ENCODE assay signal across 17 cellular contexts in genomic region chr6:42287756-42288155, GRCh38.
"Had no signal": no experiment of that assay in that cellular context is flagged by ENCODE, and none has a peak within 500 bp of the region (broad histone marks: within the 10 kb centered on the region; RNA-seq: fewer than 3 reads in every experiment).

No MANE protein-coding gene starts in this region.

- ATAC-seq: left lobe of liver had no signal

- H3K27ac ChIP-seq: brain microvascular endothelial cell, coronary artery, spleen, suprapubic skin, upper lobe of left lung, WERI-Rb-1 had no signal

- H3K4me3 Mint-ChIP-seq: mesothelial cell of epicardium had no signal

- H3K36me3 ChIP-seq: brain microvascular endothelial cell, spleen, suprapubic skin, upper lobe of left lung, WERI-Rb-1 had no signal

- H3K9me3 ChIP-seq: suprapubic skin, upper lobe of left lung had no signal

- H3K27me3 ChIP-seq: brain microvascular endothelial cell, spleen, suprapubic skin, upper lobe of left lung had no signal

- DNase-seq: activated CD4-positive, alpha-beta T cell treated with anti-CD3 and anti-CD28 coated beads for 4 hours; activated gamma-delta T cell; activated T-cell treated with anti-CD3 and anti-CD28 coated beads for 4 hours; aorta; brain microvascular endothelial cell; hypothalamus; retina; spleen; stimulated activated CD4-positive, alpha-beta T cell treated with anti-CD3 and anti-CD28 coated beads, Interleukin-4, amount 100 ng/mL, for 4 hours; stimulated activated naive CD4-positive, alpha-beta T cell; upper lobe of left lung had no signal

- H3K4me3 ChIP-seq: coronary artery, lung, spleen, suprapubic skin, upper lobe of left lung had no signal

- H3K4me1 Mint-ChIP-seq: mesothelial cell of epicardium had no signal

- H3K27ac Mint-ChIP-seq: mesothelial cell of epicardium had no signal

- H3K4me1 ChIP-seq: suprapubic skin had no signal
